In genomic region chr17:42182927-42183734, GRCh38 we compare ENCODE assay signal across 1 cellular context.
TF ChIP-seq lines count a peak whose summit lies in the region.

No MANE protein-coding gene starts in this region.

TF ChIP-seq in K562, 482 proteins besides CTCF, POLR2A, EP300 and RAD21 (continues in another document):
- TF ChIP-seq ZNF140 (CRISPR knock-in tag; IDR thresholded peaks at IDR 0.05) (no peak), BRD9 (IDR thresholded peaks at IDR 0.05; ENCODE audit: low read depth, partially characterized antibody) (peak; percentile 67), ZNF224 (CRISPR knock-in tag; IDR thresholded peaks at IDR 0.05) (no peak), GATAD2A (IDR thresholded peaks at IDR 0.05) (0 out of 2 replicates have a peak, but pooled peaks have one; percentile 61), HNRNPL (IDR thresholded peaks at IDR 0.05; ENCODE audit: low read depth, low read length) (no peak), MEF2A (IDR thresholded peaks at IDR 0.05; ENCODE audit: control insufficient read depth, low read depth, low read length) (no peak), ARNT (IDR thresholded peaks at IDR 0.05) (peak; percentile 64 to 84; a peak in 3 of 4 replicates), ELF1 (tag; IDR thresholded peaks at IDR 0.05) (0 out of 2 replicates have a peak, but pooled peaks have one; percentile 14), GTF2B (IDR thresholded peaks at IDR 0.05; ENCODE audit: extremely low read depth, insufficient read length) (no peak), ZC3H11A (IDR thresholded peaks at IDR 0.05; ENCODE audit: low read depth, low read length) (no peak), ATF2 (CRISPR knock-in tag; IDR thresholded peaks at IDR 0.05) (no peak), ZNF174 (CRISPR knock-in tag; IDR thresholded peaks at IDR 0.05) (no peak), RBM25 (IDR thresholded peaks at IDR 0.05; ENCODE audit: low read depth, low read length, severe bottlenecking) (peak; percentile 34), ATF6 (CRISPR knock-in tag; IDR thresholded peaks at IDR 0.05) (no peak), POLR3G (IDR thresholded peaks at IDR 0.05; ENCODE audit: extremely low read depth, insufficient read length, insufficient replicate concordance) (no peak), ZNF384 (IDR thresholded peaks at IDR 0.05; ENCODE audit: low read depth, low read length) (peak; percentile 33; the same call in 1 of the 2 replicates), PHF21A (IDR thresholded peaks at IDR 0.05; ENCODE audit: borderline replicate concordance, low read depth) (no peak), SRSF9 (IDR thresholded peaks at IDR 0.05; ENCODE audit: borderline replicate concordance, low read depth, low read length) (no peak), ZNF584 (CRISPR knock-in tag; IDR thresholded peaks at IDR 0.05; ENCODE audit: low read depth) (no peak), KLF1 (tag; IDR thresholded peaks at IDR 0.05) (no peak), ZNF316 (IDR thresholded peaks at IDR 0.05) (peak; percentile 71; the same call in 1 of the 2 replicates), ARID2 (IDR thresholded peaks at IDR 0.05) (0 out of 2 replicates have a peak, but pooled peaks have one; percentile 44), NR0B1 (IDR thresholded peaks at IDR 0.05; ENCODE audit: partially characterized antibody) (no peak), ZNF778 (CRISPR knock-in tag; IDR thresholded peaks at IDR 0.05) (no peak), ZNF830 (CRISPR knock-in tag; IDR thresholded peaks at IDR 0.05) (no peak), ZNF512 (tag; IDR thresholded peaks at IDR 0.05) (peak; percentile 92), DEAF1 (CRISPR knock-in tag; IDR thresholded peaks at IDR 0.05) (no peak), ZBTB5 (IDR thresholded peaks at IDR 0.05) (0 out of 2 replicates have a peak, but pooled peaks have one; percentile 53), POLR2AphosphoS5 (IDR thresholded peaks at IDR 0.05; ENCODE audit: control insufficient read depth, insufficient read depth, low read depth, low read length) (no peak), ZBTB49 (CRISPR knock-in tag; IDR thresholded peaks at IDR 0.05; ENCODE audit: borderline replicate concordance) (no peak), ZKSCAN8 (CRISPR knock-in tag; IDR thresholded peaks at IDR 0.05) (no peak), NUFIP1 (IDR thresholded peaks at IDR 0.05; ENCODE audit: partially characterized antibody) (no peak), NEUROD1 (IDR thresholded peaks at IDR 0.05; ENCODE audit: borderline replicate concordance, low read depth, low read length, partially characterized antibody) (no peak), SMARCC2 (IDR thresholded peaks at IDR 0.05; ENCODE audit: low read depth) (peak; percentile 69; the same call in 1 of the 2 replicates), PTTG1 (tag; IDR thresholded peaks at IDR 0.05; ENCODE audit: low read depth) (no peak), RBM17 (IDR thresholded peaks at IDR 0.05; ENCODE audit: borderline replicate concordance, low read depth, low read length) (no peak), GTF3C2 (IDR thresholded peaks at IDR 0.05; ENCODE audit: borderline replicate concordance, extremely low read depth, insufficient read length) (no peak), CTCFL (IDR thresholded peaks at IDR 0.05; ENCODE audit: borderline replicate concordance, insufficient read depth, low read depth, low read length, poor library complexity, severe bottlenecking) (no peak), ZNF398 (CRISPR knock-in tag; IDR thresholded peaks at IDR 0.05) (no peak), ZBTB8A (IDR thresholded peaks at IDR 0.05; ENCODE audit: partially characterized antibody) (no peak)
